3 cellular contexts compared by ENCODE assay signal in the genomic region with DNA sequence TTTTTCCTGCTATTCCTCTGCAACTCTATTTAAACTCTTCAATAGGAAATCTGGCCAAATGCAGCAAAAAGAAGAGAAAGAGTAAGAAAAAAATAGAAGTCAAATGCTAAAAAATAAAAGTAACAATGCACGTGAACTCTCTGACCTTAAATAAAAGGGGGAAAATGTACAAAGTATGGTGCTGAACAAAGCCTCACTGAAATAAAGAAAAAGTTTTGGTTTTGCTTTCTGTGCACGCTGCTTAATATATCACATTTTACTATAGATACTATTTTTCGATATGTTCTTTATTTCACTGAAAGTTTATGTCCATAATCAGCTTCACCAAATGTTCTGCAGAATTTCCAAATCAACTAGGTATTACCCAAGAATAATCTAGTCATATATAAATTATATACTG.
"Had no signal": no experiment of that assay in that cellular context is flagged by ENCODE, and none has a peak within 500 bp of the region (broad histone marks: within the 10 kb centered on the region; RNA-seq: fewer than 3 reads in every experiment).

No MANE protein-coding gene starts in this region.

- H3K4me3 ChIP-seq: GM12878 had no signal

- ATAC-seq: GM12878 had no signal

- DNase-seq: GDM1, GF-D8 had no signal
